ENCODE assay signal across 25 cellular contexts in genomic region chr1:157113116-157113515, GRCh38. TPM values are rescaled to one million over a fixed set of nuclear protein-coding genes. Genes with fewer than 3 reads are reported as not detected.
DNase-seq lines count a peak whose midpoint lies in the region; ATAC-seq lines count a peak whose summit lies in the region.
"Had no signal": no experiment of that assay in that cellular context is flagged by ENCODE, and none has a peak within 500 bp of the region (broad histone marks: within the 10 kb centered on the region; RNA-seq: fewer than 3 reads in every experiment).

No MANE protein-coding gene starts in this region.

- no peaks in the 10 kb centered on the region for H3K9me3 Mint-ChIP-seq in stimulated activated effector memory CD8-positive, alpha-beta T cell treated with anti-CD3 and anti-CD28 coated beads, Interleukin-12 subunit alpha, Interleukin-12 subunit beta, amount 100 ng/mL, for 72 hours
- H3K9me3 Mint-ChIP-seq: activated CD4-positive, alpha-beta T cell treated with anti-CD3 and anti-CD28 coated beads, Interleukin-2, amount 10 ng/mL, durations not matched to agents 7 days and 5 days; central memory CD8-positive, alpha-beta T cell; IgD-negative memory B cell had no signal

- no peaks in the 10 kb centered on the region for H3K36me3 Mint-ChIP-seq in stimulated activated effector memory CD8-positive, alpha-beta T cell treated with anti-CD3 and anti-CD28 coated beads, Interleukin-12 subunit alpha, Interleukin-12 subunit beta, amount 100 ng/mL, for 72 hours

- ATAC-seq in stimulated activated effector memory CD8-positive, alpha-beta T cell treated with anti-CD3 and anti-CD28 coated beads, Interleukin-12 subunit alpha, Interleukin-12 subunit beta, amount 100 ng/mL, for 72 hours: no peak
- ATAC-seq: HCT116 had no signal

- H3K4me3 Mint-ChIP-seq in stimulated activated effector memory CD8-positive, alpha-beta T cell treated with anti-CD3 and anti-CD28 coated beads, Interleukin-12 subunit alpha, Interleukin-12 subunit beta, amount 100 ng/mL, for 72 hours: no peak overlapping the region
- H3K4me3 Mint-ChIP-seq: activated CD4-positive, alpha-beta T cell treated with anti-CD3 and anti-CD28 coated beads, Interleukin-2, amount 10 ng/mL, durations not matched to agents 7 days and 5 days; central memory CD8-positive, alpha-beta T cell had no signal

- peak; percentile 35 for DNase-seq in activated CD8-positive, alpha-beta memory T cell treated with anti-CD3 and anti-CD28 coated beads, Interleukin-2, amount 50 U/mL, for 48 hours
- no peak for DNase-seq in activated CD8-positive, alpha-beta memory T cell treated with anti-CD3 and anti-CD28 coated beads, Interleukin-2, amount 50 U/mL, for 4 hours
- DNase-seq in UCSD-AML1 (lab: John Stamatoyannopoulos, UW; ENCODE audit: unreplicated experiment) (peak; percentile 43), lung microvascular endothelial cell (ENCODE audit: low read depth in 2 of 2) (peak; percentile 22 to 31), DMS79 treated with DMSO at 0.1 percent for 48 hours (lab: John Stamatoyannopoulos, UW) (no peak), GOT3 (lab: John Stamatoyannopoulos, UW) (no peak), activated gamma-delta T cell (lab: John Stamatoyannopoulos, UW) (no peak)
- no peak for DNase-seq in stimulated activated effector memory CD8-positive, alpha-beta T cell treated with anti-CD3 and anti-CD28 coated beads, Interleukin-12 subunit alpha, Interleukin-12 subunit beta, amount 100 ng/mL, for 72 hours (ENCODE audit: low spot score in 2 of 2)
- DNase-seq: activated CD4-positive, alpha-beta T cell treated with anti-CD3 and anti-CD28 coated beads, Interleukin-2, amount 10 ng/mL, durations not matched to agents 7 days and 5 days; activated naive CD4-positive, alpha-beta T cell treated with Interleukin-2 at 50 U/mL for 16 hours; C1 segment of cervical spinal cord; DMS153; effector CD4-positive, alpha-beta T cell; left cardiac atrium; MG63; NCI-H82; pancreas; stimulated activated CD4-positive, alpha-beta T cell treated with anti-CD3 and anti-CD28 coated beads, Interleukin-4, amount 100 ng/mL, for 1 hour; SW 1271 had no signal

- H3K4me1 Mint-ChIP-seq in stimulated activated effector memory CD8-positive, alpha-beta T cell treated with anti-CD3 and anti-CD28 coated beads, Interleukin-12 subunit alpha, Interleukin-12 subunit beta, amount 100 ng/mL, for 72 hours: peaks cover 20% of the 10 kb centered on the region
- H3K4me1 Mint-ChIP-seq: central memory CD8-positive, alpha-beta T cell had no signal

- peak overlapping the region; percentile 17 for H3K27ac Mint-ChIP-seq in stimulated activated effector memory CD8-positive, alpha-beta T cell treated with anti-CD3 and anti-CD28 coated beads, Interleukin-12 subunit alpha, Interleukin-12 subunit beta, amount 100 ng/mL, for 72 hours
- H3K27ac Mint-ChIP-seq: activated CD4-positive, alpha-beta T cell treated with anti-CD3 and anti-CD28 coated beads, Interleukin-2, amount 10 ng/mL, durations not matched to agents 7 days and 5 days had no signal

RNA-seq across cellular contexts. Expression of gene ETV3L, which starts 13.5 kb away (rescaled TPM):
- not detected in 2 replicates for total RNA-seq in lung microvascular endothelial cell
- total RNA-seq: activated CD4-positive, alpha-beta T cell treated with anti-CD3 and anti-CD28 coated beads, Interleukin-2, amount 10 ng/mL, durations not matched to agents 7 days and 5 days; esophagus muscularis mucosa; left cardiac atrium; pancreas; RPMI7951; ureter had no signal

RNA-seq across cellular contexts. Expression of gene ETV3, which starts 25.1 kb away (rescaled TPM):
- 10.2 and 15.1 TPM in 2 replicates for total RNA-seq in lung microvascular endothelial cell

Comparison
In these comparisons a context has a peak if more than half of its experiments do, and no peak if none do; other contexts are left out.
1. DNase-seq: peak in activated CD8-positive, alpha-beta memory T cell treated with anti-CD3 and anti-CD28 coated beads, Interleukin-2, amount 50 U/mL, for 48 hours (single experiment), UCSD-AML1 (single experiment) and lung microvascular endothelial cell (2 of 2); none in activated CD8-positive, alpha-beta memory T cell treated with anti-CD3 and anti-CD28 coated beads, Interleukin-2, amount 50 U/mL, for 4 hours (single experiment), stimulated activated effector memory CD8-positive, alpha-beta T cell treated with anti-CD3 and anti-CD28 coated beads, Interleukin-12 subunit alpha, Interleukin-12 subunit beta, amount 100 ng/mL, for 72 hours (0 of 2), DMS79 treated with DMSO at 0.1 percent for 48 hours (single experiment), GOT3 (single experiment) and activated gamma-delta T cell (single experiment).